1 cellular context compared by ENCODE assay signal in the genomic region with DNA sequence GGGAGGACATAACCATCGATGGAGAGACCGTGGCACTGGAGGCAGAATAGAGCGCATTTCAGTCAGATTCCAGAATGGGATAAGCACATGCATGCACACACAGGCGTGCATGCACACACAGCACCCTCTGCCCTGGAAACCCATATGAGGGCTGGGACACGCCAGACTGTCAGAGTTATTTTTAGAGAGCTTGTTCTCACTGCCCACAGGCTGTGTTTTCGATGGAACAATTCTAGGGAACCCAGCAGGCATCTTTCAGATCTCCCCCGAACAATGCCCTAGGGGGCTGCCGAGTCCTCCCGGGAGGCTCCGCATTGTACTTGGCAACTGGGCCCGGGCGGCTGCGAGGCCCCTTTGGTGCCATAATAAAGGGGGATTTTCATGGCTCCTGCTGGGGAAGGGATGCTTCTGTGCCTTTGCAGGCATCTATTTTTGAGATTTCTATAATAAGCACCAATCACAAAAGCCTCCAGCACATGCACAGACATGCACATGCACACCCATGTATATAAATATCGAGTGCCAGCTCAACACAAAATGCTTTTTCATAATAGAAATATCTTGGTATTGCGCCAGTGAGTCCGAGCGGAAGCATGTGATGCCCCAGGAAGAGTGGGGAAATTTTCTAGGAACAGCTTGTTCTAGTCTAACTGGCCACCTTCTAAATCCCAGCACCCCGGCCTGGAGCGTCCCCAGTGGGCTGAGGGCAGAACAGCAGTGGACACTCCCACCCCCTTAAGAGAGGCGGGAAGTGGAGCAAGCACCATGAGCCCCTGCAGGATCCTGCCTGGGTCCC.
TF ChIP-seq lines count a peak whose summit lies in the region.

No MANE protein-coding gene starts in this region.

TF ChIP-seq in SK-N-SH treated with all-trans-retinoic acid at 6 μM for 48 hours, 23 proteins besides CTCF, POLR2A, EP300 and RAD21 (continued from another document):
- TF ChIP-seq, protein P1, sequence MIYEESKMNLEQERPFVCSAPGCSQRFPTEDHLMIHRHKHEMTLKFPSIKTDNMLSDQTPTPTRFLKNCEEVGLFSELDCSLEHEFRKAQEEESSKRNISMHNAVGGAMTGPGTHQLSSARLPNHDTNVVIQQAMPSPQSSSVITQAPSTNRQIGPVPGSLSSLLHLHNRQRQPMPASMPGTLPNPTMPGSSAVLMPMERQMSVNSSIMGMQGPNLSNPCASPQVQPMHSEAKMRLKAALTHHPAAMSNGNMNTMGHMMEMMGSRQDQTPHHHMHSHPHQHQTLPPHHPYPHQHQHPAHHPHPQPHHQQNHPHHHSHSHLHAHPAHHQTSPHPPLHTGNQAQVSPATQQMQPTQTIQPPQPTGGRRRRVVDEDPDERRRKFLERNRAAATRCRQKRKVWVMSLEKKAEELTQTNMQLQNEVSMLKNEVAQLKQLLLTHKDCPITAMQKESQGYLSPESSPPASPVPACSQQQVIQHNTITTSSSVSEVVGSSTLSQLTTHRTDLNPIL (CRISPR knock-in tag; IDR thresholded peaks at IDR 0.05; ENCODE audit: low read depth): no peak
- TF ChIP-seq, protein P2, sequence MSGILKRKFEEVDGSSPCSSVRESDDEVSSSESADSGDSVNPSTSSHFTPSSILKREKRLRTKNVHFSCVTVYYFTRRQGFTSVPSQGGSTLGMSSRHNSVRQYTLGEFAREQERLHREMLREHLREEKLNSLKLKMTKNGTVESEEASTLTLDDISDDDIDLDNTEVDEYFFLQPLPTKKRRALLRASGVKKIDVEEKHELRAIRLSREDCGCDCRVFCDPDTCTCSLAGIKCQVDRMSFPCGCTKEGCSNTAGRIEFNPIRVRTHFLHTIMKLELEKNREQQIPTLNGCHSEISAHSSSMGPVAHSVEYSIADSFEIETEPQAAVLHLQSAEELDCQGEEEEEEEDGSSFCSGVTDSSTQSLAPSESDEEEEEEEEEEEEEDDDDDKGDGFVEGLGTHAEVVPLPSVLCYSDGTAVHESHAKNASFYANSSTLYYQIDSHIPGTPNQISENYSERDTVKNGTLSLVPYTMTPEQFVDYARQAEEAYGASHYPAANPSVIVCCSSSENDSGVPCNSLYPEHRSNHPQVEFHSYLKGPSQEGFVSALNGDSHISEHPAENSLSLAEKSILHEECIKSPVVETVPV (CRISPR knock-in tag; IDR thresholded peaks at IDR 0.05): no peak
- TF ChIP-seq, protein P3, sequence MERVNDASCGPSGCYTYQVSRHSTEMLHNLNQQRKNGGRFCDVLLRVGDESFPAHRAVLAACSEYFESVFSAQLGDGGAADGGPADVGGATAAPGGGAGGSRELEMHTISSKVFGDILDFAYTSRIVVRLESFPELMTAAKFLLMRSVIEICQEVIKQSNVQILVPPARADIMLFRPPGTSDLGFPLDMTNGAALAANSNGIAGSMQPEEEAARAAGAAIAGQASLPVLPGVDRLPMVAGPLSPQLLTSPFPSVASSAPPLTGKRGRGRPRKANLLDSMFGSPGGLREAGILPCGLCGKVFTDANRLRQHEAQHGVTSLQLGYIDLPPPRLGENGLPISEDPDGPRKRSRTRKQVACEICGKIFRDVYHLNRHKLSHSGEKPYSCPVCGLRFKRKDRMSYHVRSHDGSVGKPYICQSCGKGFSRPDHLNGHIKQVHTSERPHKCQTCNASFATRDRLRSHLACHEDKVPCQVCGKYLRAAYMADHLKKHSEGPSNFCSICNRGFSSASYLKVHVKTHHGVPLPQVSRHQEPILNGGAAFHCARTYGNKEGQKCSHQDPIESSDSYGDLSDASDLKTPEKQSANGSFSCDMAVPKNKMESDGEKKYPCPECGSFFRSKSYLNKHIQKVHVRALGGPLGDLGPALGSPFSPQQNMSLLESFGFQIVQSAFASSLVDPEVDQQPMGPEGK (CRISPR knock-in tag; IDR thresholded peaks at IDR 0.05; ENCODE audit: borderline replicate concordance): no peak
- TF ChIP-seq CSDC2 (CRISPR knock-in tag; IDR thresholded peaks at IDR 0.05) (no peak), ISL1 (CRISPR knock-in tag; IDR thresholded peaks at IDR 0.05) (no peak), BACH2 (CRISPR knock-in tag; IDR thresholded peaks at IDR 0.05; ENCODE audit: borderline replicate concordance) (no peak), TOX (CRISPR knock-in tag; IDR thresholded peaks at IDR 0.05; ENCODE audit: borderline replicate concordance) (no peak)
TF ChIP-seq in SK-N-SH treated with all-trans-retinoic acid at 6 μM for 48 hours: peak in this region for 0.
